In genomic region chr5:108748010-108748353, GRCh38 we compare ENCODE assay signal across 8 cellular contexts. TPM values are rescaled to one million over a fixed set of nuclear protein-coding genes. Genes with fewer than 3 reads are reported as not detected.
DNase-seq lines count a peak whose midpoint lies in the region; ATAC-seq and TF ChIP-seq lines count a peak whose summit lies in the region.

No MANE protein-coding gene starts in this region.

- no peak for TF ChIP-seq EP300 in stomach (IDR thresholded peaks at IDR 0.05)

- TF ChIP-seq CTCF in stomach (IDR thresholded peaks at IDR 0.05): no peak
- TF ChIP-seq CTCF in GM10266 (IDR thresholded peaks at IDR 0.05; ENCODE audit: control insufficient read depth, insufficient read depth, low read depth, missing control alignments): no peak

- H3K27me3 ChIP-seq in iPS-20b (ENCODE audit: insufficient read depth, low read length) (no peaks in the 10 kb centered on the region), stomach (no peaks in the 10 kb centered on the region)

- peak overlapping the region; percentile 85 for H3K4me3 ChIP-seq in iPS-20b (ENCODE audit: low read length)
- H3K4me3 ChIP-seq in stomach: peak overlapping the region; percentile 65 to 91 (median 82)

- intact Hi-C loops in stomach (cut with DNase I; ENCODE audit: low total_unique reads): no loop called here

- no peaks in the 10 kb centered on the region for H3K9me3 Mint-ChIP-seq in activated naive CD8-positive, alpha-beta T cell (ENCODE audit: low read depth)

- peak overlapping the region; percentile 95 for H3K9ac ChIP-seq in iPS-20b (ENCODE audit: low read depth, low read length)

- peak overlapping the region; percentile 89 for H3K27ac Mint-ChIP-seq in activated naive CD8-positive, alpha-beta T cell

- 0 to 2% (median 0%) methylated on average over 10 of the region's 10 CpGs for WGBS in stomach, 5 donors

- no peaks in the 10 kb centered on the region for H3K36me3 Mint-ChIP-seq in activated naive CD8-positive, alpha-beta T cell

- H3K4me1 ChIP-seq in iPS-20b (ENCODE audit: insufficient read depth, low read length) (peaks cover 29% of the 10 kb centered on the region), stomach (peaks cover 0 to 40% (median 21%) of the 10 kb centered on the region in 4 donors)

- H3K27ac ChIP-seq in iPS-20b (ENCODE audit: low read length): peak overlapping the region; percentile 70
- peak overlapping the region; percentile 96 to 99 (median 97) for H3K27ac ChIP-seq in stomach

- H3K36me3 ChIP-seq in iPS-20b (ENCODE audit: insufficient read depth, low read depth, low read length): no peaks in the 10 kb centered on the region
- no peaks in the 10 kb centered on the region for H3K36me3 ChIP-seq in stomach

- peak overlapping the region; percentile 93 for H3K4me3 Mint-ChIP-seq in activated naive CD8-positive, alpha-beta T cell

- H3K4me1 Mint-ChIP-seq in activated naive CD8-positive, alpha-beta T cell (ENCODE audit: low read depth): peaks cover 15% of the 10 kb centered on the region

- 0 out of 2 replicates have a peak, but pooled peaks cover under 1% of the 10 kb centered on the region for H3K9me3 ChIP-seq in iPS-20b (ENCODE audit: insufficient read depth, low read depth, low read length)
- no peaks in the 10 kb centered on the region for H3K9me3 ChIP-seq in stomach

- DNase-seq in NCI-H1092 treated with DMSO at 0.1 percent for 48 hours (lab: John Stamatoyannopoulos, UW) (peak; percentile 39), NCI-H1092 (lab: John Stamatoyannopoulos, UW) (no peak), stomach (no peak), GM10266 (ENCODE audit: extremely low spot score) (no peak)
- no peak for DNase-seq in stimulated activated CD4-positive, alpha-beta T cell treated with anti-CD3 and anti-CD28 coated beads, Interleukin-4, amount 100 ng/mL, for 1 hour

- no peak for TF ChIP-seq POLR2A in stomach (IDR thresholded peaks at IDR 0.05)

- no peaks in the 10 kb centered on the region for H3K27me3 Mint-ChIP-seq in activated naive CD8-positive, alpha-beta T cell

- no peak for ATAC-seq in GM18870 (IDR thresholded peaks at IDR 0.05; ENCODE audit: unreplicated experiment)

RNA-seq across cellular contexts. Expression of gene FER, which starts 0.3 kb away (rescaled TPM):
- total RNA-seq in stomach: 100 to 1,000 TPM in 1 of 5 donors, 10 to 100 TPM in 4; 11.0 to 218 (median 43.1) TPM
- 1 to 10 TPM; 1.7 to 3.0 (median 2.1) TPM for polyA plus RNA-seq in stomach
